19 cellular contexts compared by ENCODE assay signal in the genomic region with DNA sequence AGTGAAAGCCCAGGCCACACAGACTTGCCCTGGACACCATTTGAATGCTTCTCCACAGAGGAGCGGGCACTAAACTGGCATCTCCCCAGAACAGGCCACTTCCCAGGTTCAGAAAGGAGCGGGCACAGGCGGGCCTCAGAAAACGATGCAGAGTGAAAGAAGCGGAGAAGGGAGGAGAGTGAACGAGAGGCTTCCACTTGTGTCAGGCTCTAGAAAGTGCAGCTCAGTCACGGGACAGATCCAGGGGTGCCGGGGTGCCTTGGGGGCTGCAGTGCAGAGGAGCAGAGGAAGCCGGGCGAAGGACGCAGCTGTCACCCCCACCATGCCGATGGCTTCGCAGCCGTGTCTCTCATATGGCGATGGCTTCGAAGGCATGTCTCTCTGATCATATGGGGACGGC.
"Had no signal": no experiment of that assay in that cellular context is flagged by ENCODE, and none has a peak within 500 bp of the region (broad histone marks: within the 10 kb centered on the region; RNA-seq: fewer than 3 reads in every experiment).

No MANE protein-coding gene starts in this region.

- ATAC-seq: activated CD4-positive, CD25-positive, alpha-beta regulatory T cell treated with anti-CD3 and anti-CD28 coated beads, Interleukin-2, amount 50 U/mL, for 24 hours; activated naive CD4-positive, alpha-beta T cell treated with anti-CD3 and anti-CD28 coated beads, Interleukin-2, amount 50 U/mL, for 72 hours; activated T-cell treated with anti-CD3 and anti-CD28 coated beads, Interleukin-2, amount 50 U/mL, for 72 hours; stimulated activated naive CD8-positive, alpha-beta T cell treated with anti-CD3 and anti-CD28 coated beads, Interleukin-15, amount 100 ng/mL, for 72 hours had no signal

- H3K4me3 Mint-ChIP-seq: activated CD4-positive, alpha-beta memory T cell treated with anti-CD3 and anti-CD28 coated beads, Interleukin-2, amount 10 ng/mL, durations not matched to agents 7 days and 5 days; activated CD4-positive, alpha-beta T cell treated with anti-CD3 and anti-CD28 coated beads, Interleukin-2, amount 10 ng/mL, durations not matched to agents 24 days and 14 days; activated T-cell treated with anti-CD3 and anti-CD28 coated beads, Interleukin-2, amount 50 U/mL, for 72 hours; dendritic cell treated with granulocyte-macrophage colony-stimulating factor and Interleukin-4, amounts not matched to agents 40 ng/mL and 50 ng/mL, for 4 days; naive B cell; neural progenitor cell; stimulated activated naive CD8-positive, alpha-beta T cell treated with anti-CD3 and anti-CD28 coated beads, Interleukin-15, amount 100 ng/mL, for 72 hours had no signal

- H3K4me2 ChIP-seq: neural progenitor cell, SK-N-SH had no signal

- H3K36me3 ChIP-seq: neural progenitor cell had no signal

- H3K27ac ChIP-seq: neural progenitor cell, prostate gland, tibial artery, VCaP had no signal

- H3K4me3 ChIP-seq: neural progenitor cell, prostate gland, tibial artery had no signal

- H2AFZ ChIP-seq: neural progenitor cell had no signal

- H3K9me3 ChIP-seq: prostate gland, SK-N-SH, tibial artery had no signal

- H3K27me3 ChIP-seq: neural progenitor cell, tibial artery had no signal

- H3K9ac ChIP-seq: neural progenitor cell, SK-N-SH had no signal

- H3K27me3 Mint-ChIP-seq: activated CD4-positive, alpha-beta memory T cell treated with anti-CD3 and anti-CD28 coated beads, Interleukin-2, amount 10 ng/mL, durations not matched to agents 7 days and 5 days; activated CD4-positive, alpha-beta T cell treated with anti-CD3 and anti-CD28 coated beads, Interleukin-2, amount 10 ng/mL, durations not matched to agents 24 days and 14 days; dendritic cell treated with granulocyte-macrophage colony-stimulating factor and Interleukin-4, amounts not matched to agents 40 ng/mL and 50 ng/mL, for 4 days; naive B cell; stimulated activated naive CD8-positive, alpha-beta T cell treated with anti-CD3 and anti-CD28 coated beads, Interleukin-15, amount 100 ng/mL, for 72 hours had no signal

- H3K4me1 ChIP-seq: neural progenitor cell had no signal

- H3K27ac Mint-ChIP-seq: activated CD4-positive, alpha-beta memory T cell treated with anti-CD3 and anti-CD28 coated beads, Interleukin-2, amount 10 ng/mL, durations not matched to agents 7 days and 5 days; activated CD4-positive, alpha-beta T cell treated with anti-CD3 and anti-CD28 coated beads, Interleukin-2, amount 10 ng/mL, durations not matched to agents 24 days and 14 days; activated naive CD4-positive, alpha-beta T cell treated with anti-CD3 and anti-CD28 coated beads, Interleukin-2, amount 50 U/mL, for 72 hours; activated T-cell treated with anti-CD3 and anti-CD28 coated beads, Interleukin-2, amount 50 U/mL, for 72 hours; dendritic cell treated with granulocyte-macrophage colony-stimulating factor and Interleukin-4, amounts not matched to agents 40 ng/mL and 50 ng/mL, for 4 days; neural progenitor cell had no signal

- H3K4me1 Mint-ChIP-seq: activated CD4-positive, alpha-beta T cell treated with anti-CD3 and anti-CD28 coated beads, Interleukin-2, amount 10 ng/mL, durations not matched to agents 24 days and 14 days; neural progenitor cell; stimulated activated naive CD8-positive, alpha-beta T cell treated with anti-CD3 and anti-CD28 coated beads, Interleukin-15, amount 100 ng/mL, for 72 hours had no signal

- DNase-seq: activated CD4-positive, alpha-beta memory T cell treated with anti-CD3 and anti-CD28 coated beads, Interleukin-2, amount 10 ng/mL, durations not matched to agents 7 days and 5 days; activated CD4-positive, alpha-beta T cell treated with anti-CD3 and anti-CD28 coated beads, Interleukin-2, amount 10 ng/mL, durations not matched to agents 24 days and 14 days; activated gamma-delta T cell treated with Interleukin-2 at 50 U/mL for 16 hours; activated T-cell treated with anti-CD3 and anti-CD28 coated beads, Interleukin-2, amount 50 U/mL, for 72 hours; effector CD4-positive, alpha-beta T cell; foreskin melanocyte; hypothalamus; mesendoderm; naive B cell; SK-N-SH; stimulated activated CD4-positive, alpha-beta T cell treated with anti-CD3 and anti-CD28 coated beads, Interleukin-1b, Interleukin-23, amount 100 ng/mL, for 48 hours; stimulated activated naive CD8-positive, alpha-beta T cell treated with anti-CD3 and anti-CD28 coated beads, Interleukin-15, amount 100 ng/mL, for 72 hours had no signal

- H3K9me3 Mint-ChIP-seq: activated CD4-positive, alpha-beta memory T cell treated with anti-CD3 and anti-CD28 coated beads, Interleukin-2, amount 10 ng/mL, durations not matched to agents 7 days and 5 days; activated CD4-positive, alpha-beta T cell treated with anti-CD3 and anti-CD28 coated beads, Interleukin-2, amount 10 ng/mL, durations not matched to agents 24 days and 14 days; activated naive CD4-positive, alpha-beta T cell treated with anti-CD3 and anti-CD28 coated beads, Interleukin-2, amount 50 U/mL, for 72 hours; activated T-cell treated with anti-CD3 and anti-CD28 coated beads, Interleukin-2, amount 50 U/mL, for 72 hours; dendritic cell treated with granulocyte-macrophage colony-stimulating factor and Interleukin-4, amounts not matched to agents 40 ng/mL and 50 ng/mL, for 4 days; naive B cell; neural progenitor cell; stimulated activated naive CD8-positive, alpha-beta T cell treated with anti-CD3 and anti-CD28 coated beads, Interleukin-15, amount 100 ng/mL, for 72 hours had no signal
